In the genomic region with DNA sequence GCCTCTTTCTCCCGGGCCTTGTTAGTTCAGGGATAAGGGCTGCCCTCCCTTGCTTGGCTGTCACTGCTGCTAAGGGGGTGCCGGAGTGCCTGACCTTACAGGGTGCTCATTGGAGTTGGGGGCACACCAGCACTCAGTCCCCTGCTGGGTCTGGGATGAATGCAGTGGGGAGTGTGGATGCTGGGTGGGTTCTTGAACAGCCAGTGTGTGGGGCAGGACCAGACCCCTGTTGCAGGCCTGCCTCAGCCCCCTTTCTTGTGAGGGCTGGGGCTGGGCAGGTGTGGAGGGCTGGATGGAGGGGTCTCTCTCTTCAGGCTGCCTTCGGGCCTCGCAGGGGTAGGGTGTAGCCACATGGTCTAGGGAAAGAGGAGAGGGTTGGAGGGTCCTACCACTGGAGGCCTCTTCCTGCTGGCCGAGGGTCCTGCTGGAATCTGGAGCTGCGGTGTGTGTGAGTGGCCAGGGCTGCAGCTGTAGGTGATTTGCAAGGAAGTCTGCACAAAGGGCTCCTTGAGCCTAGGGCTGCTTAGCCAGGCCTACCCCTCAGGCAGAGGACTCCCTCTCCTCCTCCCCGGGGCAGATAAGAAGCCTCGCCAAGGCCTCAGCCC, we compare ENCODE assay signal across 21 cellular contexts. TPM values are rescaled to one million over a fixed set of nuclear protein-coding genes. Genes with fewer than 3 reads are reported as not detected.
A peak's percentile ranks its signal among the peaks of the same experiment; 100 is the strongest.
DNase-seq lines count a peak whose midpoint lies in the region; ATAC-seq and TF ChIP-seq lines count a peak whose summit lies in the region.
"Had no signal": no experiment of that assay in that cellular context is flagged by ENCODE, and none has a peak within 500 bp of the region (broad histone marks: within the 10 kb centered on the region; RNA-seq: fewer than 3 reads in every experiment).

No MANE protein-coding gene starts in this region.

- no peak for ATAC-seq in left ventricle myocardium superior
- no peak for ATAC-seq in HG03457 (IDR thresholded peaks at IDR 0.05; ENCODE audit: unreplicated experiment)
- ATAC-seq in GM18498 (IDR thresholded peaks at IDR 0.05; ENCODE audit: unreplicated experiment), result no peak
- ATAC-seq in omental fat pad (ENCODE audit: low FRiP score), result no peak
- ATAC-seq: right cardiac atrium; stimulated activated memory B cell treated with anti-CD40 and anti-IgM and Interleukin-4, amounts not matched to agents 10 μg/mL and 1 μg/mL and 100 μg/mL, for 72 hours had no signal

- H3K4me3 Mint-ChIP-seq in endodermal cell (no peak overlapping the region), neural crest cell (peak overlapping the region; percentile 34)
- H3K4me3 Mint-ChIP-seq: activated CD4-positive, alpha-beta T cell treated with anti-CD3 and anti-CD28 coated beads, Interleukin-2, amount 10 ng/mL, durations not matched to agents 7 days and 5 days; H9; stimulated activated memory B cell treated with anti-CD40 and anti-IgM and Interleukin-4, amounts not matched to agents 10 μg/mL and 1 μg/mL and 100 μg/mL, for 72 hours; T-helper 2 cell treated with Interferon-gamma antibody and Interleukin-4, amounts not matched to agents 5 μg/mL and 100 μg/mL, for 36 hours had no signal

- H3K27ac ChIP-seq in endodermal cell (ENCODE audit: low read depth, low read length), result no peak overlapping the region
- H3K27ac ChIP-seq: colonic mucosa had no signal

- no peak overlapping the region for H3K9ac ChIP-seq in endodermal cell (ENCODE audit: extremely low read depth, low read length, poor library complexity, severe bottlenecking)

- H3K27me3 ChIP-seq in endodermal cell (ENCODE audit: control insufficient read depth, insufficient read depth, low read length, poor library complexity, severe bottlenecking), result peaks cover 46% of the 10 kb centered on the region
- H3K27me3 ChIP-seq: colonic mucosa had no signal

- H3K36me3 Mint-ChIP-seq in endodermal cell (ENCODE audit: low read depth) (no peaks in the 10 kb centered on the region), neural crest cell (ENCODE audit: low read depth) (no peaks in the 10 kb centered on the region)
- H3K36me3 Mint-ChIP-seq: stimulated activated memory B cell treated with anti-CD40 and anti-IgM and Interleukin-4, amounts not matched to agents 10 μg/mL and 1 μg/mL and 100 μg/mL, for 72 hours had no signal

- H3K36me3 ChIP-seq in endodermal cell (ENCODE audit: control insufficient read depth, insufficient read depth, low read length), result no peaks in the 10 kb centered on the region
- H3K36me3 ChIP-seq: colonic mucosa had no signal

- H3K27me3 Mint-ChIP-seq in endodermal cell (ENCODE audit: insufficient read depth) (peaks cover 41% of the 10 kb centered on the region), neural crest cell (ENCODE audit: low read depth) (peaks cover 45% of the 10 kb centered on the region)

- DNase-seq in cardiac septum (ENCODE audit: low spot score), result peak; percentile 70
- no peak for DNase-seq in left ventricle myocardium superior
- peak; percentile 40 for DNase-seq in endodermal cell
- DNase-seq in neural crest cell (ENCODE audit: low read depth, low spot score), result no peak
- no peak for DNase-seq in omental fat pad (ENCODE audit: low spot score)
- DNase-seq in globus pallidus (ENCODE audit: low spot score), result no peak
- DNase-seq: activated CD4-positive, alpha-beta T cell treated with anti-CD3 and anti-CD28 coated beads, Interleukin-2, amount 10 ng/mL, durations not matched to agents 7 days and 5 days; activated T-cell treated with anti-CD3 and anti-CD28 coated beads, Interleukin-2, amount 50 U/mL, for 48 hours; amniotic stem cell; colonic mucosa; H9; KG1; NCI-H1694 treated with DMSO at 0.1 percent for 48 hours; NCI-H510A; RPMI8226; stimulated activated CD4-positive, alpha-beta T cell treated with anti-CD3 and anti-CD28 coated beads, Interleukin-4, amount 100 ng/mL, for 4 hours had no signal

- intact Hi-C loops in cardiac septum (cut with DNase I), result no loop called here
- intact Hi-C loops in left ventricle myocardium superior (cut with micrococcal nuclease), result no loop called here

- H3K9me3 Mint-ChIP-seq in endodermal cell, result no peaks in the 10 kb centered on the region
- H3K9me3 Mint-ChIP-seq in neural crest cell, result no peaks in the 10 kb centered on the region
- H3K9me3 Mint-ChIP-seq: activated CD4-positive, alpha-beta T cell treated with anti-CD3 and anti-CD28 coated beads, Interleukin-2, amount 10 ng/mL, durations not matched to agents 7 days and 5 days; H9; stimulated activated memory B cell treated with anti-CD40 and anti-IgM and Interleukin-4, amounts not matched to agents 10 μg/mL and 1 μg/mL and 100 μg/mL, for 72 hours; T-helper 2 cell treated with Interferon-gamma antibody and Interleukin-4, amounts not matched to agents 5 μg/mL and 100 μg/mL, for 36 hours had no signal

- peaks cover 3% of the 10 kb centered on the region for H3K4me1 ChIP-seq in endodermal cell (ENCODE audit: control insufficient read depth, insufficient read depth, low read length)
- H3K4me1 ChIP-seq: colonic mucosa had no signal

- H3K27ac Mint-ChIP-seq in endodermal cell (no peak overlapping the region), neural crest cell (ENCODE audit: unreplicated experiment) (no peak overlapping the region)
- H3K27ac Mint-ChIP-seq: activated CD4-positive, alpha-beta T cell treated with anti-CD3 and anti-CD28 coated beads, Interleukin-2, amount 10 ng/mL, durations not matched to agents 7 days and 5 days; H9; stimulated activated memory B cell treated with anti-CD40 and anti-IgM and Interleukin-4, amounts not matched to agents 10 μg/mL and 1 μg/mL and 100 μg/mL, for 72 hours; T-helper 2 cell treated with Interferon-gamma antibody and Interleukin-4, amounts not matched to agents 5 μg/mL and 100 μg/mL, for 36 hours had no signal

- no peaks in the 10 kb centered on the region for H3K9me3 ChIP-seq in endodermal cell (ENCODE audit: control insufficient read depth, low read length)
- H3K9me3 ChIP-seq: colonic mucosa had no signal

- H3K4me1 Mint-ChIP-seq in endodermal cell (peaks cover 14% of the 10 kb centered on the region), neural crest cell (no peaks in the 10 kb centered on the region)
- H3K4me1 Mint-ChIP-seq: activated CD4-positive, alpha-beta T cell treated with anti-CD3 and anti-CD28 coated beads, Interleukin-2, amount 10 ng/mL, durations not matched to agents 7 days and 5 days; stimulated activated memory B cell treated with anti-CD40 and anti-IgM and Interleukin-4, amounts not matched to agents 10 μg/mL and 1 μg/mL and 100 μg/mL, for 72 hours had no signal

- TF ChIP-seq CTCF in endodermal cell (conservative IDR thresholded peaks at IDR 0.05) (no peak), neural crest cell (conservative IDR thresholded peaks at IDR 0.05) (no peak), omental fat pad (IDR thresholded peaks at IDR 0.05) (no peak)

- no peak overlapping the region for H3K4me3 ChIP-seq in endodermal cell (ENCODE audit: low read length)

- WGBS in endodermal cell (ENCODE audit: insufficient coverage in 1 of 2, insufficient read length in 1 of 2), 2 experiments, result 83 to 89% methylated on average over 1 to 8 of the region's 8 CpGs

RNA-seq across cellular contexts. Expression of a gene that starts 3.2 kb away (rescaled TPM):
- total RNA-seq in cardiac septum (2.3 TPM), left ventricle myocardium superior (2.4 TPM), endodermal cell (1 to 10 TPM; 1.8 to 2.1 TPM), neural crest cell (1.5 and 1.7 TPM in 2 replicates), omental fat pad (100 to 1,000 TPM; 100 to 567 (median 166) TPM)
- polyA plus RNA-seq in endodermal cell (2013, experiment 1 of 2), result 1.2 TPM
- polyA plus RNA-seq in endodermal cell (2013, experiment 2 of 2), result 1.0 TPM

Comparison
In these comparisons a context has a peak if more than half of its experiments do, and no peak if none do; other contexts are left out.
1. DNase-seq: peak in cardiac septum (single experiment) and endodermal cell (single experiment); none in left ventricle myocardium superior (single experiment), neural crest cell (single experiment), omental fat pad (single experiment) and globus pallidus (single experiment).
2. RNA of a gene that starts 3.2 kb away (total RNA-seq): 100 to 567 TPM in omental fat pad; 2.4 TPM in left ventricle myocardium superior (single experiment), 2.3 TPM in cardiac septum (single experiment), 1.8 to 2.1 TPM in endodermal cell and 1.5 to 1.7 TPM in neural crest cell; every median in the first group is over 10 times any median in the second.